8 cellular contexts compared by ENCODE assay signal in genomic region chrX:47649781-47650163, GRCh38. TPM values are rescaled to one million over a fixed set of nuclear protein-coding genes. Genes with fewer than 3 reads are reported as not detected.
A peak's percentile ranks its signal among the peaks of the same experiment; 100 is the strongest.
DNase-seq lines count a peak whose midpoint lies in the region; ATAC-seq, FAIRE-seq and TF ChIP-seq lines count a peak whose summit lies in the region.

No MANE protein-coding gene starts in this region.

- H4K20me1 ChIP-seq in IMR-90 (ENCODE audit: insufficient read depth, low read length): peaks cover 9% of the 10 kb centered on the region

- H3K9ac ChIP-seq in IMR-90 (ENCODE audit: low read depth, low read length): peak overlapping the region; percentile 74

- dilution Hi-C loops in IMR-90 (cut with HindIII; ENCODE audit: low sequenced_read_pairs, unreplicated experiment): no loop called here

- H3K18ac ChIP-seq in IMR-90 (ENCODE audit: low read depth, low read length): peak overlapping the region; percentile 15; the same call in 1 of the 2 replicates

- FAIRE-seq in GM12892 (lab: Jason Lieb, UNC): no peak

- H3K14ac ChIP-seq in IMR-90 (replicated peaks; ENCODE audit: low read depth, low read length): peak overlapping the region; percentile 86

- peaks cover 38% of the 10 kb centered on the region for H3K4me1 Mint-ChIP-seq in central memory CD8-positive, alpha-beta T cell
- peaks cover 37 to 56% (median 54%) of the 10 kb centered on the region in 7 donors for H3K4me1 Mint-ChIP-seq in naive thymus-derived CD4-positive, alpha-beta T cell

- H3K27ac Mint-ChIP-seq in central memory CD8-positive, alpha-beta T cell (ENCODE audit: low read depth): peak overlapping the region; percentile 94
- H3K27ac Mint-ChIP-seq in naive thymus-derived CD4-positive, alpha-beta T cell: peak overlapping the region; percentile 57 to 95 (median 86)

- CTCF ChIA-PET in IMR-90 (lab: Yijun Ruan, JAX): no interaction called here
- CTCF ChIA-PET in naive thymus-derived CD4-positive, alpha-beta T cell (lab: Charles Lee): no interaction called here

- in situ Hi-C loops in IMR-90 (cut with MboI; ENCODE audit: low sequenced_read_pairs): loop anchor here (5.0 to 25.0 kb wide), 2 partner anchors 87 to 437 kb away; partner anchors contain the start of genes ARAF and CDK16

- peak overlapping the region; percentile 92 for H2AK9ac ChIP-seq in IMR-90 (replicated peaks; ENCODE audit: low read depth, low read length, poor library complexity)

- ATAC-seq in IMR-90 (ENCODE audit: low read depth) (no peak), HG03175 (IDR thresholded peaks at IDR 0.05; ENCODE audit: unreplicated experiment) (no peak), HG02852 (IDR thresholded peaks at IDR 0.05; ENCODE audit: unreplicated experiment) (no peak)
- no peak for ATAC-seq in central memory CD8-positive, alpha-beta T cell (replicated peaks; ENCODE audit: extremely low read depth, poor library complexity, severe bottlenecking)
- no peak for ATAC-seq in naive thymus-derived CD4-positive, alpha-beta T cell

- peak overlapping the region; percentile 91 for H2AK5ac ChIP-seq in IMR-90 (ENCODE audit: low read depth, low read length)

- peaks cover 6% of the 10 kb centered on the region for H3K4me1 ChIP-seq in IMR-90 (ENCODE audit: control insufficient read depth, insufficient read depth, low read length)
- peaks cover 12 to 16% of the 10 kb centered on the region in 2 donors for H3K4me1 ChIP-seq in naive thymus-derived CD4-positive, alpha-beta T cell (ENCODE audit: control insufficient read depth in 2 of 2, insufficient read depth in 2 of 2, low read length in 2 of 2)

- no peaks in the 10 kb centered on the region for H3K9me3 ChIP-seq in IMR-90 (ENCODE audit: control insufficient read depth, insufficient read depth, low read length)
- no peaks in the 10 kb centered on the region for H3K9me3 ChIP-seq in naive thymus-derived CD4-positive, alpha-beta T cell (ENCODE audit: control insufficient read depth in 2 of 3, low read length in 3 of 3)

- no peak overlapping the region for H2AFZ ChIP-seq in IMR-90 (replicated peaks; ENCODE audit: low read length, poor library complexity)

- no peaks in the 10 kb centered on the region for H3K27me3 Mint-ChIP-seq in central memory CD8-positive, alpha-beta T cell
- no peaks in the 10 kb centered on the region for H3K27me3 Mint-ChIP-seq in naive thymus-derived CD4-positive, alpha-beta T cell

- peak overlapping the region; percentile 23; the same call in 1 of the 2 replicates for H4K5ac ChIP-seq in IMR-90 (ENCODE audit: low read depth, low read length)

- H3K9me1 ChIP-seq in IMR-90 (ENCODE audit: insufficient read depth, low read length): 0 out of 2 replicates have a peak, but pooled peaks cover 2% of the 10 kb centered on the region

- H3K27ac ChIP-seq in IMR-90 (ENCODE audit: insufficient read depth, low read length): peak overlapping the region; percentile 84
- H3K27ac ChIP-seq in naive thymus-derived CD4-positive, alpha-beta T cell (ENCODE audit: low read depth, low read length): peak overlapping the region; percentile 85

- H2BK15ac ChIP-seq in IMR-90 (ENCODE audit: low read depth, low read length): no peak overlapping the region

- peak overlapping the region; percentile 82 for H3K4ac ChIP-seq in IMR-90 (ENCODE audit: low read depth, low read length)

- H3K9me3 Mint-ChIP-seq in central memory CD8-positive, alpha-beta T cell: no peaks in the 10 kb centered on the region
- H3K9me3 Mint-ChIP-seq in naive thymus-derived CD4-positive, alpha-beta T cell: no peaks in the 10 kb centered on the region

- WGBS in IMR-90 (ENCODE audit: extremely low coverage in 2 of 2, insufficient read length in 1 of 2), 2 experiments: no CpG with 5 or more reads among the region's 11 CpGs

- H3K27me3 ChIP-seq in IMR-90 (ENCODE audit: control insufficient read depth, insufficient read depth, low read length): no peaks in the 10 kb centered on the region
- no peaks in the 10 kb centered on the region for H3K27me3 ChIP-seq in naive thymus-derived CD4-positive, alpha-beta T cell (ENCODE audit: control insufficient read depth in 2 of 2, insufficient read depth in 2 of 2, low read length in 2 of 2)

- TF ChIP-seq CTCF in AG10803 (conservative IDR thresholded peaks at IDR 0.05; ENCODE audit: low read length) (no peak), IMR-90 (conservative IDR thresholded peaks at IDR 0.05; ENCODE audit: low read depth, low read length) (no peak)

- H3K4me3 ChIP-seq in AG10803 (ENCODE audit: low read length): peak overlapping the region; percentile 74
- peak overlapping the region; percentile 88 for H3K4me3 ChIP-seq in IMR-90 (ENCODE audit: insufficient read depth, low read depth, low read length)
- peak overlapping the region; percentile 43 for H3K4me3 ChIP-seq in naive thymus-derived CD4-positive, alpha-beta T cell (ENCODE audit: low read length)

- H3K23ac ChIP-seq in IMR-90 (ENCODE audit: low read depth, low read length): peak overlapping the region; percentile 96

- no peak for TF ChIP-seq RAD21 in IMR-90 (IDR thresholded peaks at IDR 0.05; ENCODE audit: low read length)

- peak overlapping the region; percentile 83 for H3K4me2 ChIP-seq in IMR-90 (ENCODE audit: low read depth, low read length)

- POLR2A ChIA-PET in IMR-90 (lab: Charles Lee; ENCODE audit: unreplicated experiment): no interaction called here
- POLR2A ChIA-PET in naive thymus-derived CD4-positive, alpha-beta T cell (lab: Charles Lee): interaction anchor here (0.7 to 1.7 kb wide), 5 partner anchors 9 to 94 kb away, joined by 3 to 11 read pairs (median 4); no protein-coding TSS in a partner anchor

- H2BK120ac ChIP-seq in IMR-90 (ENCODE audit: low read depth, low read length): peak overlapping the region; percentile 57; the same call in 1 of the 2 replicates

- H3K36me3 ChIP-seq in IMR-90 (ENCODE audit: control insufficient read depth, insufficient read depth, low read length): peaks cover 2% of the 10 kb centered on the region; the same call in 1 of the 2 replicates
- H3K36me3 ChIP-seq in naive thymus-derived CD4-positive, alpha-beta T cell (ENCODE audit: control insufficient read depth in 2 of 3, insufficient read depth in 3 of 3, low read length in 3 of 3): peaks cover 0 to 8% (median under 1%) of the 10 kb centered on the region in 3 experiments

- H3K4me3 Mint-ChIP-seq in central memory CD8-positive, alpha-beta T cell: peak overlapping the region; percentile 88
- peak overlapping the region; percentile 87 to 96 (median 90) for H3K4me3 Mint-ChIP-seq in naive thymus-derived CD4-positive, alpha-beta T cell

- peaks cover 12% of the 10 kb centered on the region for H3K36me3 Mint-ChIP-seq in central memory CD8-positive, alpha-beta T cell (ENCODE audit: insufficient read depth)
- H3K36me3 Mint-ChIP-seq in naive thymus-derived CD4-positive, alpha-beta T cell: peaks cover 0 to 41% (median 4%) of the 10 kb centered on the region in 5 donors

- peak overlapping the region; percentile 49; the same call in 1 of the 2 replicates for H2BK20ac ChIP-seq in IMR-90 (ENCODE audit: low read depth, low read length)

- no peak for DNase-seq in AG10803 (ENCODE audit: low read depth)
- DNase-seq in IMR-90: no peak
- DNase-seq in central memory CD8-positive, alpha-beta T cell (ENCODE audit: low spot score in 2 of 2): no peak
- no peak for DNase-seq in naive thymus-derived CD4-positive, alpha-beta T cell
- DNase-seq in NCI-H1048 (lab: John Stamatoyannopoulos, UW): no peak
- no peak for DNase-seq in GM12892 (ENCODE audit: insufficient read length)

- intact Hi-C loops in IMR-90 (cut with micrococcal nuclease): no loop called here
- intact Hi-C loops in naive thymus-derived CD4-positive, alpha-beta T cell (cut with micrococcal nuclease): loop anchor here (1.0 to 10.0 kb wide), 19 partner anchors 9 to 1615 kb away; partner anchors contain the start of genes ARAF (in 2 of the 2), ZNF41 (in 2 of the 2), CDK16 (in 1 of the 2) and CFP (in 1 of the 2)

- BruUV-seq in IMR-90 (replicated peaks; lab: Mats Ljungman, UMichigan): no TSS peak

- peak overlapping the region; percentile 66 for H4K91ac ChIP-seq in IMR-90 (ENCODE audit: insufficient read depth, low read depth, low read length)

- H2BK5ac ChIP-seq in IMR-90 (ENCODE audit: low read depth, low read length, poor library complexity, severe bottlenecking): peak overlapping the region; percentile 93

- TF ChIP-seq POLR2A in IMR-90 (IDR thresholded peaks at IDR 0.05; ENCODE audit: low read depth, low read length): no peak
- no peak for TF ChIP-seq POLR2A in GM12892 (IDR thresholded peaks at IDR 0.05; ENCODE audit: low read depth, low read length)

- peak overlapping the region; percentile 80 for H3K56ac ChIP-seq in IMR-90 (ENCODE audit: extremely low read depth, insufficient read depth, low read length)

- peaks cover 0 to 26% of the 10 kb centered on the region in 2 experiments; a peak in 3 of 4 replicates for H3K79me1 ChIP-seq in IMR-90 (ENCODE audit: low read depth in 1 of 2, low read length in 2 of 2)

- H4K8ac ChIP-seq in IMR-90 (ENCODE audit: low read depth in 2 of 2, low read length in 2 of 2): peak overlapping the region; percentile 31 to 76; a peak in 2 of 4 replicates

RNA-seq across cellular contexts. Expression of gene ELK1, which starts 0.6 kb away (rescaled TPM):
- total RNA-seq in IMR-90 (2012; rRNA removed): 10.0 and 14.2 TPM in 2 replicates
- 24.3 and 27.2 TPM in 2 replicates for polyA plus RNA-seq in IMR-90 (2012; rRNA removed)
- polyA plus RNA-seq in IMR-90 (2012; cell fraction: cytosol; rRNA removed): 18.5 and 31.6 TPM in 2 replicates
- polyA plus RNA-seq in IMR-90 (2012; cell fraction: nucleus; rRNA removed; ENCODE audit: low replicate concordance): 20.5 and 21.8 TPM in 2 replicates
- 10 to 100 TPM; 29.3 to 62.4 (median 38.1) TPM for total RNA-seq in naive thymus-derived CD4-positive, alpha-beta T cell
- polyA plus RNA-seq in naive thymus-derived CD4-positive, alpha-beta T cell: 10 to 100 TPM; 24.0 to 24.1 TPM
- 27.5 TPM for polyA plus RNA-seq in GM12892 (2012; ENCODE audit: missing spikeins)

RNA-seq across cellular contexts. Expression of gene UXT, which starts 9.2 kb away (rescaled TPM):
- total RNA-seq in IMR-90 (2012; rRNA removed): 128 and 164 TPM in 2 replicates
- polyA plus RNA-seq in IMR-90 (2012; rRNA removed): 106 and 116 TPM in 2 replicates
- polyA plus RNA-seq in IMR-90 (2012; cell fraction: cytosol; rRNA removed): 161 and 187 TPM in 2 replicates
- polyA plus RNA-seq in IMR-90 (2012; cell fraction: nucleus; rRNA removed; ENCODE audit: low replicate concordance): 52.8 and 73.7 TPM in 2 replicates
- 100 to 1,000 TPM; 160 to 235 (median 201) TPM for total RNA-seq in naive thymus-derived CD4-positive, alpha-beta T cell
- 100 to 1,000 TPM; 310 to 408 TPM for polyA plus RNA-seq in naive thymus-derived CD4-positive, alpha-beta T cell
- 300 TPM for polyA plus RNA-seq in GM12892 (2012; ENCODE audit: missing spikeins)

RNA-seq across cellular contexts. Expression of gene CFP, which starts 20.0 kb away (rescaled TPM):
- under 0.01 TPM in 2 replicates for total RNA-seq in IMR-90 (2012; rRNA removed)
- 0.14 and 0.16 TPM in 2 replicates for polyA plus RNA-seq in IMR-90 (2012; rRNA removed)
- polyA plus RNA-seq in IMR-90 (2012; cell fraction: cytosol; rRNA removed): 0.08 TPM in 1 of 2 replicates, not detected in the other
- polyA plus RNA-seq in IMR-90 (2012; cell fraction: nucleus; rRNA removed; ENCODE audit: low replicate concordance): 1.4 and 1.8 TPM in 2 replicates
- 100 to 1,000 TPM in 1 of 5 experiments, 10 to 100 TPM in 4; 32.8 to 164 (median 43.9) TPM for total RNA-seq in naive thymus-derived CD4-positive, alpha-beta T cell
- polyA plus RNA-seq in naive thymus-derived CD4-positive, alpha-beta T cell: 10 to 100 TPM; 19.4 to 20.1 TPM
- 6.9 TPM for polyA plus RNA-seq in GM12892 (2012; ENCODE audit: missing spikeins)

RNA-seq across cellular contexts. Expression of gene SYN1, which starts 30.1 kb away (rescaled TPM):
- total RNA-seq in IMR-90 (2012; rRNA removed): under 0.01 TPM in 2 replicates
- polyA plus RNA-seq in IMR-90 (2012; rRNA removed): 0.56 and 0.63 TPM in 2 replicates
- polyA plus RNA-seq in IMR-90 (2012; cell fraction: cytosol; rRNA removed): 0.39 and 0.44 TPM in 2 replicates
- polyA plus RNA-seq in IMR-90 (2012; cell fraction: nucleus; rRNA removed; ENCODE audit: low replicate concordance): 0.33 and 0.71 TPM in 2 replicates
- 1 to 10 TPM in 2 of 5 experiments, under 1 TPM in 3; 0.24 to 1.5 (median 0.97) TPM for total RNA-seq in naive thymus-derived CD4-positive, alpha-beta T cell
- under 1 TPM; 0.58 to 0.74 TPM for polyA plus RNA-seq in naive thymus-derived CD4-positive, alpha-beta T cell
- polyA plus RNA-seq in GM12892 (2012; ENCODE audit: missing spikeins): 1.4 TPM

Comparison
In these comparisons a context has a peak if more than half of its experiments do, and no peak if none do; other contexts are left out.
1. RNA of gene CFP, which starts 20.0 kb away (total RNA-seq): 32.8 to 164 TPM in naive thymus-derived CD4-positive, alpha-beta T cell; under 0.01 TPM in IMR-90; every median in the first group is over 10 times any median in the second.
2. Peak in every context shown above with its lines, with median percentiles within 50 percentile points of each other: H3K4me3 ChIP-seq.